Comparison of ENCODE assay signal across 1 cellular context in genomic region chr14:92926180-92926845, GRCh38.
TF ChIP-seq lines count a peak whose summit lies in the region.

No MANE protein-coding gene starts in this region.

TF ChIP-seq in HCT116, 20 proteins besides CTCF, POLR2A, EP300 and RAD21 (continued from another document):
- TF ChIP-seq YY1 (IDR thresholded peaks at IDR 0.05; ENCODE audit: extremely low read depth, insufficient replicate concordance, low read depth, low read length) (no peak), REST (IDR thresholded peaks at IDR 0.05; ENCODE audit: low read depth) (no peak), JUND (IDR thresholded peaks at IDR 0.05) (no peak)
